Comparison of ENCODE assay signal across 3 cellular contexts in the genomic region with DNA sequence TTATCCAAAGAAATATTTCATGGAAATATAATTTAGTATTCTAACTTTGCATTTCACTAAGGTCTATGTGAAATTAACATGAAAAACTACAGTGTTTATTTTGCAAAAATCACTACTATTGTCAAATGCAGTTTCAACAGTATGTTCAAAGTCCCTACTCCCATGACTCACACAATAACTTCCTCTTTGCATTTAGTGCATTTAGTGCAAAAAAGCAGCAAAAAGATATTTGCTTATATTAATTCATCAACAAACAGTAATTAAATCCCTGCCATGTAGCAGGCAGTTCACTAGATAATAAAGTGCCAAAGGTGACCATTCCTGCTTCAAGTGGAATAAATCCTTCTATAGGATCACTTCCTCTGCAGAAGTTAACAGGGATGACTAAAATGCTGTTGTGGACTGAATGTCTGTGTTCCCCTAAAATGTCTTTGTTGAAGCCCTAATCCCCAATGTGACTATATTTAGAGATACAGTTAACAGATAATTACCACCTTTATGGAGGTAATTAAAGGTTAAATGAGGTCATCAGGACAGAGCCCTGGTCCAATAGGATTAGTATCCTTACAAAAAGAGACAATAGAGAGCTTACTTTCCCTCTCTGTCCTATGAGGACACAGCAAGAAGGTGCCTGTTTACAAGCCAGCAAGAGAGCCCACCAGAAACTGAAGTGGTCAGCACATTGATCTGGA.
TF ChIP-seq lines count a peak whose summit lies in the region.

No MANE protein-coding gene starts in this region.

TF ChIP-seq in SK-N-SH, 30 proteins besides CTCF, POLR2A, EP300 and RAD21 (continued from another document):
- TF ChIP-seq JUND (IDR thresholded peaks at IDR 0.05) (0 out of 2 replicates have a peak, but pooled peaks have one; percentile 4), ELF1 (IDR thresholded peaks at IDR 0.05) (no peak)

TF ChIP-seq in SK-N-SH treated with all-trans-retinoic acid at 6 μM for 48 hours, 23 proteins besides CTCF, POLR2A, EP300 and RAD21 (continued from another document):
- TF ChIP-seq CREB5 (CRISPR knock-in tag; IDR thresholded peaks at IDR 0.05; ENCODE audit: low read depth) (no peak), ZNF565 (CRISPR knock-in tag; conservative IDR thresholded peaks at IDR 0.05; ENCODE audit: low read depth) (no peak), RARB (CRISPR knock-in tag; IDR thresholded peaks at IDR 0.05) (no peak), ZFP3 (CRISPR knock-in tag; IDR thresholded peaks at IDR 0.05) (no peak)

TF ChIP-seq in endothelial cell of umbilical vein, 7 proteins besides CTCF, POLR2A, EP300 and RAD21 (continued from another document):
- TF ChIP-seq FOS (IDR thresholded peaks at IDR 0.05; ENCODE audit: borderline replicate concordance, insufficient read depth, low read length), result peak; percentile 53
